ENCODE assay signal across 12 cellular contexts in the genomic region with DNA sequence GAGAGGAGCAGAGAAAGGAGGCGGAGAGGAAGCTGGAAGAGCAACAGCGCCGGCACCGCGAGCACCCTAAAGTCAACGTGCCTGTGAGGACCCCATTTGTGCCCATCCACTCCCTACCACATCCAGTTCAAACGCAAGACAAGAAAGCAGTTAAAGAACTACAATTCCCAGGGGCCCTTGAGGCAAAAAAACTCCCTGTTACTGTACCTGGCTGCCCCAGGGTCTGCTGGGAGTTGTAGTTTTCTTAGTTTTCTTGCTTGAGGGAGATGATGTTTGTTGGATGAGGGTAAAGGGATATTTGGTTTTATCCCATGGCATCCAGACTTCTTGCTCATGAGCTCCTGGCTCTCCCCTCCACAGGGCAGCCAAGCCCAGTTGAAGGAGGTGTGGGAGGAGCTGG.
DNase-seq lines count a peak whose midpoint lies in the region; ATAC-seq and TF ChIP-seq lines count a peak whose summit lies in the region.
"Had no signal": no experiment of that assay in that cellular context is flagged by ENCODE, and none has a peak within 500 bp of the region (broad histone marks: within the 10 kb centered on the region; RNA-seq: fewer than 3 reads in every experiment).

No MANE protein-coding gene starts in this region.

- DNase-seq in DMS53 (lab: John Stamatoyannopoulos, UW) (peak; percentile 65), DMS53 treated with DMSO at 0.1 percent for 48 hours (lab: John Stamatoyannopoulos, UW; ENCODE audit: unreplicated experiment) (no peak), GM13976 (ENCODE audit: low spot score) (peak; percentile 56), RKO (ENCODE audit: low spot score) (peak; percentile 53), iPS-NIHi11 (ENCODE audit: low spot score) (peak; percentile 52), epidermal melanocyte (ENCODE audit: insufficient read length, low spot score) (no peak), pons (ENCODE audit: low spot score) (no peak)
- DNase-seq: cerebellar nuclear complex, foreskin melanocyte, mesenchymal stem cell, NCI-H2029 treated with DMSO at 0.1 percent for 48 hours had no signal

- no peak for ATAC-seq in GM21529 (IDR thresholded peaks at IDR 0.05; ENCODE audit: unreplicated experiment)

- in situ Hi-C loops in GM13976 (cut with MboI; ENCODE audit: low sequenced_read_pairs, unreplicated experiment) = no loop called here

- no peak for TF ChIP-seq CTCF in GM13976 (IDR thresholded peaks at IDR 0.05; ENCODE audit: borderline replicate concordance, control extremely low read depth, extremely low read depth, insufficient read depth, missing control alignments)

Comparison
In these comparisons a context has a peak if more than half of its experiments do, and no peak if none do; other contexts are left out.
1. DNase-seq: peak in DMS53 (single experiment), GM13976 (single experiment), RKO (single experiment) and iPS-NIHi11 (single experiment); none in DMS53 treated with DMSO at 0.1 percent for 48 hours (single experiment), epidermal melanocyte (single experiment) and pons (single experiment).